In genomic region chr5:126988021-126988569, GRCh38 we compare ENCODE assay signal across 8 cellular contexts. TPM values are rescaled to one million over a fixed set of nuclear protein-coding genes. Genes with fewer than 3 reads are reported as not detected.
A peak's percentile ranks its signal among the peaks of the same experiment; 100 is the strongest.
DNase-seq lines count a peak whose midpoint lies in the region; ATAC-seq and TF ChIP-seq lines count a peak whose summit lies in the region.

No MANE protein-coding gene starts in this region.

- H2BK12ac ChIP-seq in mesenchymal stem cell (ENCODE audit: low read length in 2 of 2) = no peak overlapping the region

- no peak overlapping the region for H3K23ac ChIP-seq in mesenchymal stem cell (ENCODE audit: low read length in 2 of 2)

- H3K27ac Mint-ChIP-seq in naive thymus-derived CD4-positive, alpha-beta T cell = peak overlapping the region; percentile 79 to 99 (median 94)

- H3K9me3 ChIP-seq in SK-N-MC (ENCODE audit: low read depth, low read length) (no peaks in the 10 kb centered on the region), mesenchymal stem cell (ENCODE audit: control insufficient read depth, low read length) (no peaks in the 10 kb centered on the region), breast epithelium (no peaks in the 10 kb centered on the region)
- H3K9me3 ChIP-seq in naive thymus-derived CD4-positive, alpha-beta T cell (ENCODE audit: control insufficient read depth in 2 of 3, low read length in 3 of 3) = no peaks in the 10 kb centered on the region

- H3K4me3 ChIP-seq in SK-N-MC (0 out of 2 replicates have a peak overlapping the region, but pooled peaks have one; percentile 30), mesenchymal stem cell (ENCODE audit: insufficient read depth in 1 of 2, low read depth in 1 of 2, low read length in 2 of 2) (no peak overlapping the region), breast epithelium (no peak overlapping the region)
- no peak overlapping the region for H3K4me3 ChIP-seq in naive thymus-derived CD4-positive, alpha-beta T cell (ENCODE audit: low read length)

- no peak overlapping the region for H3K18ac ChIP-seq in mesenchymal stem cell (ENCODE audit: low read depth in 1 of 2, low read length in 2 of 2)

- H3K4ac ChIP-seq in mesenchymal stem cell (ENCODE audit: low read depth in 1 of 2, low read length in 2 of 2) = no peak overlapping the region

- no peaks in the 10 kb centered on the region for H3K27me3 ChIP-seq in naive thymus-derived CD4-positive, alpha-beta T cell (ENCODE audit: control insufficient read depth in 2 of 2, insufficient read depth in 2 of 2, low read length in 2 of 2)
- H3K27me3 ChIP-seq in mesenchymal stem cell (ENCODE audit: control insufficient read depth in 1 of 2, insufficient read depth in 1 of 2, low read length in 2 of 2) (peaks cover 0 to 4% of the 10 kb centered on the region in 2 experiments), breast epithelium (no peaks in the 10 kb centered on the region)

- H3K36me3 ChIP-seq in SK-N-MC (ENCODE audit: insufficient read depth, low read length) (no peaks in the 10 kb centered on the region), mesenchymal stem cell (ENCODE audit: control insufficient read depth in 1 of 2, insufficient read depth in 2 of 2, low read depth in 1 of 2, low read length in 2 of 2) (no peaks in the 10 kb centered on the region), breast epithelium (no peaks in the 10 kb centered on the region)
- H3K36me3 ChIP-seq in naive thymus-derived CD4-positive, alpha-beta T cell (ENCODE audit: control insufficient read depth in 2 of 3, insufficient read depth in 3 of 3, low read length in 3 of 3) = no peaks in the 10 kb centered on the region

- no peak overlapping the region for H3K4me2 ChIP-seq in mesenchymal stem cell (ENCODE audit: low read length, poor library complexity, severe bottlenecking)

- no peak for TF ChIP-seq POLR2A in breast epithelium (IDR thresholded peaks at IDR 0.05)

- H3K36me3 Mint-ChIP-seq in naive thymus-derived CD4-positive, alpha-beta T cell = peaks cover 0 to 14% (median 3%) of the 10 kb centered on the region in 5 donors

- no peaks in the 10 kb centered on the region for H3K27me3 Mint-ChIP-seq in naive thymus-derived CD4-positive, alpha-beta T cell

- peak overlapping the region; percentile 59 to 85 (median 76) for H3K4me3 Mint-ChIP-seq in naive thymus-derived CD4-positive, alpha-beta T cell

- peak overlapping the region; percentile 54; the same call in 1 of the 2 replicates for H3K27ac ChIP-seq in SK-N-MC
- H3K27ac ChIP-seq in naive thymus-derived CD4-positive, alpha-beta T cell (ENCODE audit: low read depth, low read length) = peak overlapping the region; percentile 74
- H3K27ac ChIP-seq in caudate nucleus (ENCODE audit: low read depth, low read length) = no peak overlapping the region
- no peak overlapping the region for H3K27ac ChIP-seq in mesenchymal stem cell (ENCODE audit: low read length, poor library complexity, severe bottlenecking)
- H3K27ac ChIP-seq in breast epithelium = no peak overlapping the region

- CTCF ChIA-PET in naive thymus-derived CD4-positive, alpha-beta T cell (lab: Charles Lee) = no interaction called here

- peaks cover 0 to 23% of the 10 kb centered on the region in 2 donors for H3K4me1 ChIP-seq in naive thymus-derived CD4-positive, alpha-beta T cell (ENCODE audit: control insufficient read depth in 2 of 2, insufficient read depth in 2 of 2, low read length in 2 of 2)
- H3K4me1 ChIP-seq in mesenchymal stem cell (ENCODE audit: control insufficient read depth, insufficient read depth, low read depth, low read length) = no peaks in the 10 kb centered on the region
- no peaks in the 10 kb centered on the region for H3K4me1 ChIP-seq in breast epithelium

- no peak overlapping the region for H2BK15ac ChIP-seq in mesenchymal stem cell (ENCODE audit: low read depth, poor library complexity, severe bottlenecking)

- POLR2A ChIA-PET in naive thymus-derived CD4-positive, alpha-beta T cell (lab: Charles Lee) = interaction anchor here (0.6 to 1.4 kb wide), 3 partner anchors 19 to 138 kb away, joined by 3 to 4 read pairs (median 3); no protein-coding TSS in a partner anchor

- H3K9me3 Mint-ChIP-seq in naive thymus-derived CD4-positive, alpha-beta T cell = peaks cover 0 to 4% (median 0%) of the 10 kb centered on the region in 11 donors

- WGBS in mesenchymal stem cell = 96% methylated on average over 3 of the region's 3 CpGs

- no peak overlapping the region for H2BK120ac ChIP-seq in mesenchymal stem cell (ENCODE audit: low read depth, low read length)

- H3K9ac ChIP-seq in SK-N-MC (ENCODE audit: insufficient read length) = no peak overlapping the region
- H3K9ac ChIP-seq in mesenchymal stem cell (ENCODE audit: low read length) = no peak overlapping the region

- H2AK5ac ChIP-seq in mesenchymal stem cell (ENCODE audit: low read length, severe bottlenecking) = no peak overlapping the region

- H3K14ac ChIP-seq in mesenchymal stem cell (ENCODE audit: low read length in 2 of 2) = no peak overlapping the region

- no peak overlapping the region for H4K8ac ChIP-seq in mesenchymal stem cell (ENCODE audit: low read length)

- peaks cover 24 to 78% (median 53%) of the 10 kb centered on the region in 7 donors for H3K4me1 Mint-ChIP-seq in naive thymus-derived CD4-positive, alpha-beta T cell

- no peak overlapping the region for H4K91ac ChIP-seq in mesenchymal stem cell (ENCODE audit: low read length)

- no peak for TF ChIP-seq CTCF in breast epithelium (IDR thresholded peaks at IDR 0.05)

- DNase-seq in SK-N-MC (ENCODE audit: low read depth, low spot score) (no peak), HUDEP-2 (lab: John Stamatoyannopoulos, UW; ENCODE audit: unreplicated experiment in 76 of 76) (no peak), caudate nucleus (lab: John Stamatoyannopoulos, UW) (no peak), mesenchymal stem cell (no peak), breast epithelium (ENCODE audit: low spot score in 2 of 2) (no peak)
- peak in 8 of 9 donors; percentile 30 to 81 (median 72) for DNase-seq in naive thymus-derived CD4-positive, alpha-beta T cell

- no peak overlapping the region for H2AFZ ChIP-seq in mesenchymal stem cell (ENCODE audit: low read depth, low read length)

- intact Hi-C loops in naive thymus-derived CD4-positive, alpha-beta T cell (cut with micrococcal nuclease) = loop anchor here (1.0 to 5.0 kb wide), 6 partner anchors 15 to 211 kb away; partner anchors contain the start of genes MARCHF3 (in 2 of the 2) and LMNB1 (in 1 of the 2)
- intact Hi-C loops in breast epithelium (cut with DNase I; ENCODE audit: low total_unique reads) = no loop called here

- ATAC-seq in GM18868 (IDR thresholded peaks at IDR 0.05; ENCODE audit: unreplicated experiment) = peak; percentile 94
- peak; percentile 89 for ATAC-seq in HG02678 (IDR thresholded peaks at IDR 0.05; ENCODE audit: unreplicated experiment)
- ATAC-seq in naive thymus-derived CD4-positive, alpha-beta T cell = peak; percentile 94

- no peak overlapping the region for H2BK5ac ChIP-seq in mesenchymal stem cell (ENCODE audit: low read depth, low read length, poor library complexity, severe bottlenecking)

- peaks cover 16% of the 10 kb centered on the region for H3K79me1 ChIP-seq in mesenchymal stem cell (replicated peaks; ENCODE audit: low read length, poor library complexity, severe bottlenecking)

RNA-seq across cellular contexts. Expression of gene MARCHF3, which starts 42.3 kb away (rescaled TPM):
- total RNA-seq in naive thymus-derived CD4-positive, alpha-beta T cell = 10 to 100 TPM in 3 of 5 experiments, 1 to 10 TPM in 2; 3.1 to 15.4 (median 13.0) TPM
- 10 to 100 TPM; 10.8 to 14.9 TPM for polyA plus RNA-seq in naive thymus-derived CD4-positive, alpha-beta T cell
- polyA plus RNA-seq in mesenchymal stem cell (2013, experiment 1 of 2) = 1.3 TPM
- 1.5 TPM for polyA plus RNA-seq in mesenchymal stem cell (2013, experiment 2 of 2)
- 10 to 100 TPM in 2 of 3 donors, 1 to 10 TPM in 1; 7.5 to 16.1 (median 11.6) TPM for total RNA-seq in breast epithelium

Comparison
In these comparisons a context has a peak if more than half of its experiments do, and no peak if none do; other contexts are left out.
1. DNase-seq: peak in naive thymus-derived CD4-positive, alpha-beta T cell (8 of 9); none in SK-N-MC (single experiment), HUDEP-2 (0 of 76), caudate nucleus (0 of 61), mesenchymal stem cell (single experiment) and breast epithelium (0 of 2).
2. H3K27ac ChIP-seq: peak in SK-N-MC (single experiment) and naive thymus-derived CD4-positive, alpha-beta T cell (single experiment); none in caudate nucleus (single experiment), mesenchymal stem cell (single experiment) and breast epithelium (0 of 2).
3. Peak in every context shown above with its lines, with median percentiles within 50 percentile points of each other: ATAC-seq.